1 cellular context compared by ENCODE assay signal in genomic region chr9:127869310-127870152, GRCh38.
A peak's percentile ranks its signal among the peaks of the same experiment; 100 is the strongest.
TF ChIP-seq lines count a peak whose summit lies in the region.

No MANE protein-coding gene starts in this region.

TF ChIP-seq in H1, 55 proteins besides CTCF, POLR2A, EP300 and RAD21:
- TF ChIP-seq CTBP2 (IDR thresholded peaks at IDR 0.05; ENCODE audit: borderline replicate concordance, insufficient read depth, insufficient read length, low read length) (no peak), RXRA (IDR thresholded peaks at IDR 0.05; ENCODE audit: insufficient read depth, low read depth, low read length) (no peak), TCF12 (IDR thresholded peaks at IDR 0.05; ENCODE audit: low read depth, low read length) (peak; percentile 85; the same call in 1 of the 2 replicates), KDM1A (IDR thresholded peaks at IDR 0.05; ENCODE audit: borderline replicate concordance, low read length) (peak; percentile 75; the same call in 1 of the 2 replicates), USF2 (IDR thresholded peaks at IDR 0.05; ENCODE audit: low read length) (no peak), TBP (IDR thresholded peaks at IDR 0.05; ENCODE audit: low read depth, low read length) (no peak), RFX5 (IDR thresholded peaks at IDR 0.05; ENCODE audit: borderline replicate concordance, low read depth, low read length) (no peak), POLR2AphosphoS5 (IDR thresholded peaks at IDR 0.05; ENCODE audit: low read depth, low read length) (no peak), BRCA1 (IDR thresholded peaks at IDR 0.05; ENCODE audit: low read depth, low read length) (no peak), TEAD4 (IDR thresholded peaks at IDR 0.05; ENCODE audit: low read depth, low read length) (no peak), RNF2 (IDR thresholded peaks at IDR 0.05; ENCODE audit: borderline replicate concordance, low read depth, low read length, missing control alignments, poor library complexity, severe bottlenecking) (no peak), YY1 (IDR thresholded peaks at IDR 0.05; ENCODE audit: low read depth, low read length) (peak; percentile 43; the same call in 1 of the 2 replicates), CREB1 (IDR thresholded peaks at IDR 0.05) (no peak), SIN3A (conservative IDR thresholded peaks at IDR 0.05 in 1 of 2, IDR thresholded peaks at IDR 0.05 in 1 of 2; ENCODE audit: low read depth in 1 of 2, low read length in 2 of 2) (0 out of 4 replicates have a peak, but pooled peaks of 1 of the 2 experiments have one; percentile 32), SIX5 (IDR thresholded peaks at IDR 0.05; ENCODE audit: low read depth, low read length) (no peak), MAFK (IDR thresholded peaks at IDR 0.05; ENCODE audit: low read depth, low read length) (no peak), SAP30 (IDR thresholded peaks at IDR 0.05; ENCODE audit: insufficient read depth, insufficient replicate concordance, low read length) (no peak), SUZ12 (IDR thresholded peaks at IDR 0.05; ENCODE audit: low read length) (no peak), GABPA (IDR thresholded peaks at IDR 0.05; ENCODE audit: borderline replicate concordance, insufficient read depth, low read length) (peak; percentile 57; the same call in 1 of the 2 replicates), SP2 (IDR thresholded peaks at IDR 0.05; ENCODE audit: low read length) (no peak), TAF1 (IDR thresholded peaks at IDR 0.05; ENCODE audit: low read depth, low read length) (no peak), SRF (IDR thresholded peaks at IDR 0.05; ENCODE audit: low read depth, low read length) (0 out of 2 replicates have a peak, but pooled peaks have one; percentile 15), EZH2 (IDR thresholded peaks at IDR 0.05; ENCODE audit: low read depth, low read length, severe bottlenecking) (no peak)
